In the genomic region with DNA sequence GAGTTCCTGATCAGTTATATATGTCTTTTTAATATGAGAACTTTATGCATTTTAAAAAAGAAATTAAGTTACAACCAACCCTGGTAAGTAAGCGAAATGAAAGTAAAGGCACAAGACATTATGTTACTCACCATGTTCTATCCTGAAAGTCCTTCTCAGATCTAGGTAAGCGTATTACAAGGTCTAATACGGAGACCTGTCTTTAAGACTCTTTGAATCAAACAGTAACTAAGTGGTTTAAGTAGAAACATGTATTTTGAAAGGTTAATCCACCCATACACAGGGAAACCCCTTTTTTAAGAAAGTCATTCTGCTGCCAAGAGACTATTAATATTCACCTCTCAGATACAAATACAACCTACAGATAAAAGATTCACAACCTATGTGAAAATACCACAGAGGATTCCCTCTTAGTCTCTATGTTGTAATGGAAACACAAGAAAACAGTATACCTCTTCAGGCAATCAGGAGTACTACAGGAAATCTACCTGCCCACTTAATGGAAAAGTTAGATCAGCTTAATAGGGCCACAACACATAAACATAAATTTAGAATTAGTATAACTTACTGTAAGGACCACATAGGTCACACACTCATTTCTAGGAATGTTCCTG, we compare ENCODE assay signal across 11 cellular contexts.
DNase-seq lines count a peak whose midpoint lies in the region; ATAC-seq, FAIRE-seq and TF ChIP-seq lines count a peak whose summit lies in the region.
"Had no signal": no experiment of that assay in that cellular context is flagged by ENCODE, and none has a peak within 500 bp of the region (broad histone marks: within the 10 kb centered on the region; RNA-seq: fewer than 3 reads in every experiment).

No MANE protein-coding gene starts in this region.

- H2AFZ ChIP-seq in HepG2 (ENCODE audit: low read length): no peak overlapping the region

- no peaks in the 10 kb centered on the region for H3K79me2 ChIP-seq in HepG2 (ENCODE audit: insufficient read depth, low read length)

- H3K27ac ChIP-seq in HepG2 (ENCODE audit: extremely low read length, insufficient read depth, low read length) (no peak overlapping the region), right lobe of liver (no peak overlapping the region), RWPE2 (ENCODE audit: poor library complexity, severe bottlenecking) (no peak overlapping the region)
- H3K27ac ChIP-seq: BLaER1, VCaP had no signal

- H3K27me3 ChIP-seq in HepG2 (ENCODE audit: control insufficient read depth in 1 of 2, insufficient read depth in 2 of 2, low read length in 2 of 2) (no peaks in the 10 kb centered on the region; a peak in 1 of 5 replicates), right lobe of liver (no peaks in the 10 kb centered on the region), RWPE2 (ENCODE audit: insufficient read depth, poor library complexity, severe bottlenecking) (no peaks in the 10 kb centered on the region)
- H3K27me3 ChIP-seq: BLaER1, esophagus squamous epithelium had no signal

- TF ChIP-seq CTCF in HepG2 (CRISPR knock-in tag; IDR thresholded peaks at IDR 0.05) (no peak), right lobe of liver (IDR thresholded peaks at IDR 0.05) (no peak), RWPE2 (IDR thresholded peaks at IDR 0.05; ENCODE audit: poor library complexity, severe bottlenecking) (no peak)

- H3K9ac ChIP-seq in HepG2 (ENCODE audit: insufficient read depth, low read depth, low read length): no peak overlapping the region
- H3K9ac ChIP-seq: BLaER1 had no signal

- H3K36me3 ChIP-seq in HepG2 (replicated peaks in 1 of 2; ENCODE audit: control insufficient read depth in 1 of 2, insufficient read depth in 2 of 2, low read length in 2 of 2): no peaks in the 10 kb centered on the region
- no peaks in the 10 kb centered on the region for H3K36me3 ChIP-seq in right lobe of liver
- no peaks in the 10 kb centered on the region for H3K36me3 ChIP-seq in RWPE2 (ENCODE audit: low read depth)
- H3K36me3 ChIP-seq: BLaER1, esophagus squamous epithelium had no signal

- in situ Hi-C loops in HepG2 (cut with HindIII; ENCODE audit: extremely low pct_ligation_motif_present, low pct_unique_long_range_greater_than_20kb): no loop called here

- no peaks in the 10 kb centered on the region for H3K9me3 ChIP-seq in HepG2 (ENCODE audit: low read length)
- no peaks in the 10 kb centered on the region for H3K9me3 ChIP-seq in right lobe of liver
- no peaks in the 10 kb centered on the region for H3K9me3 ChIP-seq in RWPE2 (ENCODE audit: severe bottlenecking)
- H3K9me3 ChIP-seq: BLaER1, esophagus squamous epithelium had no signal

- DNase-seq in HepG2 (ENCODE audit: low spot score) (no peak), right lobe of liver (no peak), RWPE2 (ENCODE audit: low spot score) (no peak), SW 1271 (lab: John Stamatoyannopoulos, UW) (no peak), NCI-H128 (lab: John Stamatoyannopoulos, UW; ENCODE audit: unreplicated experiment) (no peak)
- DNase-seq in central memory CD4-positive, alpha-beta T cell: no peak
- DNase-seq in activated CD4-positive, alpha-beta T cell treated with anti-CD3 and anti-CD28 coated beads for 4 hours: no peak
- DNase-seq: esophagus squamous epithelium had no signal

- no peak for FAIRE-seq in HepG2 (lab: Jason Lieb, UNC)

- H3K4me1 ChIP-seq in HepG2 (ENCODE audit: insufficient read depth, low read length): no peaks in the 10 kb centered on the region
- no peaks in the 10 kb centered on the region for H3K4me1 ChIP-seq in right lobe of liver
- H3K4me1 ChIP-seq in RWPE2 (ENCODE audit: insufficient read depth, poor library complexity, severe bottlenecking): no peaks in the 10 kb centered on the region
- H3K4me1 ChIP-seq: esophagus squamous epithelium had no signal

- 61% methylated on average over 3 of the region's 3 CpGs for WGBS in HepG2 (ENCODE audit: low lambda C conversion rate)
- WGBS in right lobe of liver (ENCODE audit: insufficient coverage, low coverage, low lambda C conversion rate, missing lambda C conversion rate): 63% methylated on average over 3 of the region's 3 CpGs

- H3K4me3 ChIP-seq in HepG2 (replicated peaks in 1 of 3; ENCODE audit: insufficient read depth in 1 of 3, low read depth in 2 of 3, low read length in 3 of 3) (no peak overlapping the region), right lobe of liver (no peak overlapping the region), RWPE2 (ENCODE audit: severe bottlenecking) (no peak overlapping the region)
- H3K4me3 ChIP-seq: BLaER1 had no signal

- intact Hi-C loops in HepG2 (cut with micrococcal nuclease; ENCODE audit: unreplicated experiment) (no loop called here), right lobe of liver (cut with DNase I) (no loop called here)

- no peaks in the 10 kb centered on the region for H4K20me1 ChIP-seq in HepG2 (ENCODE audit: insufficient read depth, low read length)
- H4K20me1 ChIP-seq: BLaER1 had no signal

- no peak for TF ChIP-seq EP300 in HepG2 (IDR thresholded peaks at IDR 0.05; ENCODE audit: low read depth in 2 of 2, low read length in 2 of 2)
- TF ChIP-seq EP300 in HepG2 (CRISPR knock-in tag; IDR thresholded peaks at IDR 0.05; ENCODE audit: borderline replicate concordance): no peak

- TF ChIP-seq POLR2A in HepG2 (IDR thresholded peaks at IDR 0.05; ENCODE audit: insufficient read depth in 1 of 2, low read depth in 2 of 2, low read length in 2 of 2) (no peak), right lobe of liver (IDR thresholded peaks at IDR 0.05) (no peak)

- TF ChIP-seq RAD21 in HepG2 (CRISPR knock-in tag; IDR thresholded peaks at IDR 0.05): no peak

- BruUV-seq in HepG2 (replicated peaks; lab: Mats Ljungman, UMichigan): no TSS peak

- CTCF ChIA-PET in HepG2 (lab: Yijun Ruan, JAX; ENCODE audit: low intra/inter-chr PET ratio, low total read pairs): no interaction called here

- no peak overlapping the region for H3K4me2 ChIP-seq in HepG2 (ENCODE audit: low read depth, low read length)
- H3K4me2 ChIP-seq: BLaER1 had no signal

- POLR2A ChIA-PET in HepG2 (lab: Yijun Ruan, JAX): no interaction called here

- peak; percentile 49; the same call in 2 of the 3 replicates for ATAC-seq in HepG2
- ATAC-seq in right lobe of liver: no peak
- ATAC-seq in HG02763 (IDR thresholded peaks at IDR 0.05; ENCODE audit: unreplicated experiment): peak; percentile 66
- peak; percentile 60; the same call in 2 of the 3 replicates for ATAC-seq in RWPE2 (ENCODE audit: low read depth)

TF ChIP-seq in HepG2, 621 proteins besides CTCF, POLR2A, EP300 and RAD21 (continues in another document):
- TF ChIP-seq CENPT (CRISPR knock-in tag; IDR thresholded peaks at IDR 0.05; ENCODE audit: low read depth): no peak
- TF ChIP-seq DMAP1 (CRISPR knock-in tag; IDR thresholded peaks at IDR 0.05): no peak
- no peak for TF ChIP-seq ZNF234 (CRISPR knock-in tag; conservative IDR thresholded peaks at IDR 0.05)
- no peak for TF ChIP-seq ZNF543 (CRISPR knock-in tag; IDR thresholded peaks at IDR 0.05)
- no peak for TF ChIP-seq TRAFD1 (CRISPR knock-in tag; IDR thresholded peaks at IDR 0.05; ENCODE audit: borderline replicate concordance)
- no peak for TF ChIP-seq DR1 (CRISPR knock-in tag; IDR thresholded peaks at IDR 0.05)
- TF ChIP-seq ZNF256 (CRISPR knock-in tag; conservative IDR thresholded peaks at IDR 0.05): no peak
- TF ChIP-seq TAF15 (IDR thresholded peaks at IDR 0.05; ENCODE audit: low read depth, low read length, poor library complexity, severe bottlenecking): no peak
- TF ChIP-seq, protein P1, sequence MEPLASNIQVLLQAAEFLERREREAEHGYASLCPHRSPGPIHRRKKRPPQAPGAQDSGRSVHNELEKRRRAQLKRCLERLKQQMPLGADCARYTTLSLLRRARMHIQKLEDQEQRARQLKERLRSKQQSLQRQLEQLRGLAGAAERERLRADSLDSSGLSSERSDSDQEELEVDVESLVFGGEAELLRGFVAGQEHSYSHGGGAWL (CRISPR knock-in tag; IDR thresholded peaks at IDR 0.05): no peak
- TF ChIP-seq KLF16 (CRISPR knock-in tag; IDR thresholded peaks at IDR 0.05): no peak
- TF ChIP-seq FOXM1 (CRISPR knock-in tag; IDR thresholded peaks at IDR 0.05): no peak
- no peak for TF ChIP-seq ZBTB2 (CRISPR knock-in tag; IDR thresholded peaks at IDR 0.05; ENCODE audit: low read depth)
- TF ChIP-seq ZSCAN20 (CRISPR knock-in tag; IDR thresholded peaks at IDR 0.05; ENCODE audit: borderline replicate concordance): no peak
- TF ChIP-seq ZSCAN9 (CRISPR knock-in tag; IDR thresholded peaks at IDR 0.05; ENCODE audit: borderline replicate concordance): no peak
- no peak for TF ChIP-seq ERF (CRISPR knock-in tag; IDR thresholded peaks at IDR 0.05)
- no peak for TF ChIP-seq ZNF354B (CRISPR knock-in tag; IDR thresholded peaks at IDR 0.05)
- no peak for TF ChIP-seq SP140L (CRISPR knock-in tag; IDR thresholded peaks at IDR 0.05; ENCODE audit: borderline replicate concordance)

Comparison
In these comparisons a context has a peak if more than half of its experiments do, and no peak if none do; other contexts are left out.
1. ATAC-seq: peak in HepG2 (single experiment), HG02763 (single experiment) and RWPE2 (single experiment); none in right lobe of liver (0 of 4).